ENCODE assay signal across 1 cellular context in the genomic region with DNA sequence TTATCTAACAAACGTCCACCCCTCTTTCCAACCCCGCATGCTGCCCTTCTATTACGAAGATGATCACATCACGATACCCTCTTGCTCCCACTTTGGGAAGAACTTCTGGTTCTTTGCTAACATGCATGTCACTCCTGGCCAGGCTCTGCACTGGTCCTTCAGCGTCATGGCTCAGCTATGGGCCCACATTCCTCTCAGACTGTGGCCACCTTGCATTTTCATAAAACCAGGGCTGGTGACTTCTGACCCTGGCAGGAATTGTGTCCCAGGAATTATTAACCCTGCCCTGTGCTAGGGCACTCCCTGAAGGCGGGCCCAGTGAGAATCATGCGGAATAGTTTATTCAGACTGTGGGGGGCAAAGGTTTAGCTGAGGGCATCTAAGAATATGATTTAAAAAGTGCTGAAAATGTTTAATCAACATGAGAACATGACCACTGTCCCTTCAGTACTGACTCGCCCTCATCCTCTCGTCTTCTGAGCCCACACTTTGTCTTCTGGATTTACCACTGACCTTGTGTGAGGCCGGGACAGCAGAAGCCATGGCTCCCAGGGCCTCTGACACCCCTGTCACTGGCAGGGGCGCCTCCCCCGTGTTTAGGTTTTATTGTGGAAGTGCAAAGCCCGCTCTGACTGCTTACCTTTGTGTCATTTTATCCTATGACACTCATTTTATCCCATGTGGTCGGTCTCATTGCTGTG.
A peak's percentile ranks its signal among the peaks of the same experiment; 100 is the strongest.
TF ChIP-seq lines count a peak whose summit lies in the region.

No MANE protein-coding gene starts in this region.

TF ChIP-seq in HepG2, 621 proteins besides CTCF, POLR2A, EP300 and RAD21 (continues in another document):
- TF ChIP-seq ZNF773 (CRISPR knock-in tag; IDR thresholded peaks at IDR 0.05; ENCODE audit: borderline replicate concordance) (no peak), ZNF644 (CRISPR knock-in tag; IDR thresholded peaks at IDR 0.05; ENCODE audit: low read depth) (peak; percentile 68), KDM4B (CRISPR knock-in tag; IDR thresholded peaks at IDR 0.05) (0 out of 2 replicates have a peak, but pooled peaks have one; percentile 14), HIC2 (CRISPR knock-in tag; IDR thresholded peaks at IDR 0.05; ENCODE audit: low read depth) (no peak), FOSL2 (CRISPR knock-in tag; IDR thresholded peaks at IDR 0.05) (peak; percentile 83), ZNF652 (CRISPR knock-in tag; IDR thresholded peaks at IDR 0.05; ENCODE audit: borderline replicate concordance, low read depth) (peak; percentile 73; the same call in 1 of the 2 replicates), ZNF616 (CRISPR knock-in tag; IDR thresholded peaks at IDR 0.05; ENCODE audit: low read depth) (no peak), NR2F6 (IDR thresholded peaks at IDR 0.05) (no peak; the same call in 1 of the 2 replicates), NR2F6 (CRISPR knock-in tag; IDR thresholded peaks at IDR 0.05) (peak; percentile 85), MTF2 (CRISPR knock-in tag; IDR thresholded peaks at IDR 0.05; ENCODE audit: borderline replicate concordance) (no peak), RXRB (CRISPR knock-in tag; IDR thresholded peaks at IDR 0.05; ENCODE audit: borderline replicate concordance) (peak; percentile 36; the same call in 1 of the 2 replicates), ZNF432 (CRISPR knock-in tag; IDR thresholded peaks at IDR 0.05; ENCODE audit: borderline replicate concordance) (no peak), ZC3H4 (CRISPR knock-in tag; IDR thresholded peaks at IDR 0.05; ENCODE audit: borderline replicate concordance) (peak; percentile 22; the same call in 1 of the 2 replicates), REXO4 (CRISPR knock-in tag; IDR thresholded peaks at IDR 0.05; ENCODE audit: borderline replicate concordance) (0 out of 2 replicates have a peak, but pooled peaks have one; percentile 13), ARNT2 (CRISPR knock-in tag; IDR thresholded peaks at IDR 0.05; ENCODE audit: low read depth) (no peak), ZMYM4 (CRISPR knock-in tag; IDR thresholded peaks at IDR 0.05) (no peak), ZNF788 (CRISPR knock-in tag; IDR thresholded peaks at IDR 0.05; ENCODE audit: borderline replicate concordance) (no peak), ZBTB43 (CRISPR knock-in tag; conservative IDR thresholded peaks at IDR 0.05) (peak; percentile 27; the same call in 1 of the 2 replicates), NFE2L2 (IDR thresholded peaks at IDR 0.05; ENCODE audit: low read length) (no peak), DRAP1 (CRISPR knock-in tag; IDR thresholded peaks at IDR 0.05) (peak; percentile 46; the same call in 1 of the 2 replicates), ZNF263 (CRISPR knock-in tag; IDR thresholded peaks at IDR 0.05) (no peak), ZNF441 (CRISPR knock-in tag; IDR thresholded peaks at IDR 0.05; ENCODE audit: borderline replicate concordance) (peak; percentile 26; the same call in 1 of the 2 replicates), ZSCAN25 (CRISPR knock-in tag; IDR thresholded peaks at IDR 0.05) (no peak), TAF1 (CRISPR knock-in tag; IDR thresholded peaks at IDR 0.05) (peak; percentile 53), PRDM10 (CRISPR knock-in tag; IDR thresholded peaks at IDR 0.05; ENCODE audit: low read depth) (peak; percentile 88), ZIK1 (CRISPR knock-in tag; IDR thresholded peaks at IDR 0.05; ENCODE audit: borderline replicate concordance, low read depth) (no peak), RFX3 (CRISPR knock-in tag; IDR thresholded peaks at IDR 0.05) (no peak), CEBPG (CRISPR knock-in tag; IDR thresholded peaks at IDR 0.05) (peak; percentile 32; the same call in 1 of the 2 replicates), ZNF17 (CRISPR knock-in tag; IDR thresholded peaks at IDR 0.05) (no peak), ZNF614 (CRISPR knock-in tag; IDR thresholded peaks at IDR 0.05; ENCODE audit: borderline replicate concordance) (0 out of 2 replicates have a peak, but pooled peaks have one; percentile 37), ZFP62 (CRISPR knock-in tag; IDR thresholded peaks at IDR 0.05) (no peak), ZNF276 (CRISPR knock-in tag; IDR thresholded peaks at IDR 0.05; ENCODE audit: low read depth) (0 out of 2 replicates have a peak, but pooled peaks have one; percentile 64), FOXA1 (IDR thresholded peaks at IDR 0.05) (no peak), FOXA1 (CRISPR knock-in tag; IDR thresholded peaks at IDR 0.05) (0 out of 2 replicates have a peak, but pooled peaks have one; percentile 23), MYC (CRISPR knock-in tag; IDR thresholded peaks at IDR 0.05; ENCODE audit: borderline replicate concordance) (peak; percentile 2; the same call in 1 of the 2 replicates), FOXK1 (CRISPR knock-in tag; IDR thresholded peaks at IDR 0.05; ENCODE audit: borderline replicate concordance, low read depth) (0 out of 2 replicates have a peak, but pooled peaks have one; percentile 17), NFE2 (CRISPR knock-in tag; IDR thresholded peaks at IDR 0.05) (no peak), ZEB1 (IDR thresholded peaks at IDR 0.05; ENCODE audit: insufficient replicate concordance, low read depth) (peak; percentile 11), HNF4A (CRISPR knock-in tag; IDR thresholded peaks at IDR 0.05) (0 out of 2 replicates have a peak, but pooled peaks have one; percentile 27), SAP130 (CRISPR knock-in tag; IDR thresholded peaks at IDR 0.05; ENCODE audit: low read depth) (peak; percentile 24; the same call in 1 of the 2 replicates), TARDBP (CRISPR knock-in tag; IDR thresholded peaks at IDR 0.05) (no peak), ZMAT3 (CRISPR knock-in tag; conservative IDR thresholded peaks at IDR 0.05) (no peak), TOPORS (CRISPR knock-in tag; IDR thresholded peaks at IDR 0.05) (no peak)
- TF ChIP-seq, protein P1, sequence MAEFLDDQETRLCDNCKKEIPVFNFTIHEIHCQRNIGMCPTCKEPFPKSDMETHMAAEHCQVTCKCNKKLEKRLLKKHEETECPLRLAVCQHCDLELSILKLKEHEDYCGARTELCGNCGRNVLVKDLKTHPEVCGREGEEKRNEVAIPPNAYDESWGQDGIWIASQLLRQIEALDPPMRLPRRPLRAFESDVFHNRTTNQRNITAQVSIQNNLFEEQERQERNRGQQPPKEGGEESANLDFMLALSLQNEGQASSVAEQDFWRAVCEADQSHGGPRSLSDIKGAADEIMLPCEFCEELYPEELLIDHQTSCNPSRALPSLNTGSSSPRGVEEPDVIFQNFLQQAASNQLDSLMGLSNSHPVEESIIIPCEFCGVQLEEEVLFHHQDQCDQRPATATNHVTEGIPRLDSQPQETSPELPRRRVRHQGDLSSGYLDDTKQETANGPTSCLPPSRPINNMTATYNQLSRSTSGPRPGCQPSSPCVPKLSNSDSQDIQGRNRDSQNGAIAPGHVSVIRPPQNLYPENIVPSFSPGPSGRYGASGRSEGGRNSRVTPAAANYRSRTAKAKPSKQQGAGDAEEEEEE (CRISPR knock-in tag; IDR thresholded peaks at IDR 0.05; ENCODE audit: borderline replicate concordance) = 0 out of 2 replicates have a peak, but pooled peaks have one; percentile 17
- TF ChIP-seq, protein P2, sequence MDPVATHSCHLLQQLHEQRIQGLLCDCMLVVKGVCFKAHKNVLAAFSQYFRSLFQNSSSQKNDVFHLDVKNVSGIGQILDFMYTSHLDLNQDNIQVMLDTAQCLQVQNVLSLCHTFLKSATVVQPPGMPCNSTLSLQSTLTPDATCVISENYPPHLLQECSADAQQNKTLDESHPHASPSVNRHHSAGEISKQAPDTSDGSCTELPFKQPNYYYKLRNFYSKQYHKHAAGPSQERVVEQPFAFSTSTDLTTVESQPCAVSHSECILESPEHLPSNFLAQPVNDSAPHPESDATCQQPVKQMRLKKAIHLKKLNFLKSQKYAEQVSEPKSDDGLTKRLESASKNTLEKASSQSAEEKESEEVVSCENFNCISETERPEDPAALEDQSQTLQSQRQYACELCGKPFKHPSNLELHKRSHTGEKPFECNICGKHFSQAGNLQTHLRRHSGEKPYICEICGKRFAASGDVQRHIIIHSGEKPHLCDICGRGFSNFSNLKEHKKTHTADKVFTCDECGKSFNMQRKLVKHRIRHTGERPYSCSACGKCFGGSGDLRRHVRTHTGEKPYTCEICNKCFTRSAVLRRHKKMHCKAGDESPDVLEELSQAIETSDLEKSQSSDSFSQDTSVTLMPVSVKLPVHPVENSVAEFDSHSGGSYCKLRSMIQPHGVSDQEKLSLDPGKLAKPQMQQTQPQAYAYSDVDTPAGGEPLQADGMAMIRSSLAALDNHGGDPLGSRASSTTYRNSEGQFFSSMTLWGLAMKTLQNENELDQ (CRISPR knock-in tag; IDR thresholded peaks at IDR 0.05; ENCODE audit: borderline replicate concordance) = no peak
- TF ChIP-seq, protein P3, sequence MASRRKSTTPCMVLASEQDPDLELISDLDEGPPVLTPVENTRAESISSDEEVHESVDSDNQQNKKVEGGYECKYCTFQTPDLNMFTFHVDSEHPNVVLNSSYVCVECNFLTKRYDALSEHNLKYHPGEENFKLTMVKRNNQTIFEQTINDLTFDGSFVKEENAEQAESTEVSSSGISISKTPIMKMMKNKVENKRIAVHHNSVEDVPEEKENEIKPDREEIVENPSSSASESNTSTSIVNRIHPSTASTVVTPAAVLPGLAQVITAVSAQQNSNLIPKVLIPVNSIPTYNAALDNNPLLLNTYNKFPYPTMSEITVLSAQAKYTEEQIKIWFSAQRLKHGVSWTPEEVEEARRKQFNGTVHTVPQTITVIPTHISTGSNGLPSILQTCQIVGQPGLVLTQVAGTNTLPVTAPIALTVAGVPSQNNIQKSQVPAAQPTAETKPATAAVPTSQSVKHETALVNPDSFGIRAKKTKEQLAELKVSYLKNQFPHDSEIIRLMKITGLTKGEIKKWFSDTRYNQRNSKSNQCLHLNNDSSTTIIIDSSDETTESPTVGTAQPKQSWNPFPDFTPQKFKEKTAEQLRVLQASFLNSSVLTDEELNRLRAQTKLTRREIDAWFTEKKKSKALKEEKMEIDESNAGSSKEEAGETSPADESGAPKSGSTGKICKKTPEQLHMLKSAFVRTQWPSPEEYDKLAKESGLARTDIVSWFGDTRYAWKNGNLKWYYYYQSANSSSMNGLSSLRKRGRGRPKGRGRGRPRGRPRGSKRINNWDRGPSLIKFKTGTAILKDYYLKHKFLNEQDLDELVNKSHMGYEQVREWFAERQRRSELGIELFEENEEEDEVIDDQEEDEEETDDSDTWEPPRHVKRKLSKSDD (CRISPR knock-in tag; IDR thresholded peaks at IDR 0.05; ENCODE audit: low read depth) = 0 out of 2 replicates have a peak, but pooled peaks have one; percentile 31
